16 cellular contexts compared by ENCODE assay signal in the genomic region with DNA sequence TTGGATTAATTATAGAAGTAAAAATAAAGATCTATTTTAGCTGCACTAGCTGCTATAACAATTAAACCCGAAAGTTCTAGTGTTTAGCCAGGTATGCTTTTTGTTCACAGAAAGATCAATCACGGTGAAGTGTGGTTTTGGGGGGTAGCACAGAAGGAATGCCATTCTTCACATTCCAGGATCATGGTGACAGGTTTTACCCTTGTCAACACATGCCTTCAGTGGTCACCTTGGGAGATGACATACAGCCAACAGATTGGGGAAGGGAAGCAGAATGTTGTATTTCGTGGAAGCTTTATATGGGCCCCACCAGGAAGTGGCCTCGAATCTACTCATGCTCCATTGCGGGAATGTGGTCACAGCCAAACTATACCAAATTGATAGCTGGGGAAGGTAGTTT.
"Had no signal": no experiment of that assay in that cellular context is flagged by ENCODE, and none has a peak within 500 bp of the region (broad histone marks: within the 10 kb centered on the region; RNA-seq: fewer than 3 reads in every experiment).

No MANE protein-coding gene starts in this region.

- H3K27ac Mint-ChIP-seq: activated T-helper 1 cell treated with anti-CD3 and anti-CD28 coated beads, Interleukin-12 subunit alpha, Interleukin-12 subunit beta, Interleukin-2, Interleukin-4 antibody, amounts not matched to agents 30 ng/mL and 10 ng/mL and 1 ng/mL, durations not matched to agents 14 hours and 24 hours and 36 hours; stimulated activated naive CD8-positive, alpha-beta T cell treated with anti-CD3 and anti-CD28 coated beads, Interleukin-15, Interleukin-2, amounts not matched to agents 100 ng/mL and 50 ng/mL, for 24 hours; type B pancreatic cell had no signal

- H3K9me3 ChIP-seq: spleen, suprapubic skin had no signal

- DNase-seq: activated CD4-positive, CD25-positive, alpha-beta regulatory T cell treated with anti-CD3 and anti-CD28 coated beads, Interleukin-2, amount 50 U/mL, for 72 hours; activated naive CD4-positive, alpha-beta T cell treated with Interleukin-2 at 50 U/mL for 16 hours; dorsolateral prefrontal cortex; erythroblast; left colon; midbrain; spleen; T1000 had no signal

- H3K27me3 ChIP-seq: dorsolateral prefrontal cortex, hepatocyte, spleen, suprapubic skin had no signal

- H3K27me3 Mint-ChIP-seq: stimulated activated naive CD8-positive, alpha-beta T cell treated with anti-CD3 and anti-CD28 coated beads, Interleukin-15, Interleukin-2, amounts not matched to agents 100 ng/mL and 50 ng/mL, for 24 hours; type B pancreatic cell had no signal

- H3K4me3 ChIP-seq: dorsolateral prefrontal cortex, hepatocyte, lung, spleen, suprapubic skin had no signal

- H3K9me3 Mint-ChIP-seq: neural crest cell had no signal

- H3K36me3 Mint-ChIP-seq: type B pancreatic cell had no signal

- H3K4me3 Mint-ChIP-seq: activated T-helper 1 cell treated with anti-CD3 and anti-CD28 coated beads, Interleukin-12 subunit alpha, Interleukin-12 subunit beta, Interleukin-2, Interleukin-4 antibody, amounts not matched to agents 30 ng/mL and 10 ng/mL and 1 ng/mL, durations not matched to agents 14 hours and 24 hours and 36 hours; neural crest cell; stimulated activated naive CD8-positive, alpha-beta T cell treated with anti-CD3 and anti-CD28 coated beads, Interleukin-15, Interleukin-2, amounts not matched to agents 100 ng/mL and 50 ng/mL, for 24 hours; type B pancreatic cell had no signal

- H3K4me1 ChIP-seq: spleen, suprapubic skin had no signal

- ATAC-seq: left colon, sciatic nerve had no signal

- H3K36me3 ChIP-seq: spleen, suprapubic skin had no signal
